10 cellular contexts compared by ENCODE assay signal in the genomic region with DNA sequence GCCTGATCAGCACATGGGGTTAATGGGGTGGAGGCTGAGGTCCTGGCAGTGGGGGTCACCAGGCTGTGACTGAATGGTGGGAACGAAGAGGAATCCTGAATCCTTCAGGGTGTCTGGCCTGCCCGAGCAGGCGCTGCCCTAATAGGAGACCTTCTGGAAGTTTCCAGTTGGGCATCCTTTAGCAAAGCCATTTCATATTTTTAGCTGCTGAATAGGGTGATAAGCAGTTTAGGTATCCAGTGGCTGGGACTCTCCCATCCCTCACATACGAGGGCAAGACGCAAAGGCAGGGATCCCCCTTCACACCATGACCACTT.
DNase-seq lines count a peak whose midpoint lies in the region; ATAC-seq and TF ChIP-seq lines count a peak whose summit lies in the region.
"Had no signal": no experiment of that assay in that cellular context is flagged by ENCODE, and none has a peak within 500 bp of the region (broad histone marks: within the 10 kb centered on the region; RNA-seq: fewer than 3 reads in every experiment).

No MANE protein-coding gene starts in this region.

- H3K4me3 Mint-ChIP-seq in activated CD8-positive, alpha-beta T cell treated with anti-CD3 and anti-CD28 coated beads, Interleukin-2, amount 10 ng/mL, durations not matched to agents 7 days and 5 days: peak overlapping the region; percentile 71

- no peak overlapping the region for H2BK5ac ChIP-seq in mesenchymal stem cell (ENCODE audit: low read depth, low read length, poor library complexity, severe bottlenecking)

- H3K27me3 ChIP-seq in A673 (replicated peaks; ENCODE audit: insufficient read depth, low read depth, low read length, poor library complexity) (no peaks in the 10 kb centered on the region), mesenchymal stem cell (ENCODE audit: control insufficient read depth in 1 of 2, insufficient read depth in 1 of 2, low read length in 2 of 2) (peaks cover 4 to 30% of the 10 kb centered on the region in 2 experiments), body of pancreas (no peaks in the 10 kb centered on the region)
- H3K27me3 ChIP-seq: testis had no signal

- H2AFZ ChIP-seq in mesenchymal stem cell (ENCODE audit: low read depth, low read length): no peak overlapping the region

- POLR2A ChIA-PET in A673 (lab: Charles Lee; ENCODE audit: low non-redundant PET): no interaction called here
- POLR2A ChIA-PET in activated CD8-positive, alpha-beta T cell treated with anti-CD3 and anti-CD28 coated beads, Interleukin-2, amount 10 ng/mL, durations not matched to agents 7 days and 5 days (lab: Charles Lee): interaction anchor here (1.7 kb wide), 1 partner anchor 10 kb away, joined by 5 read pairs; no protein-coding TSS in a partner anchor

- ATAC-seq in GM18861 (IDR thresholded peaks at IDR 0.05; ENCODE audit: unreplicated experiment): peak; percentile 1
- ATAC-seq in activated CD8-positive, alpha-beta T cell treated with anti-CD3 and anti-CD28 coated beads, Interleukin-2, amount 10 ng/mL, durations not matched to agents 7 days and 5 days: no peak
- ATAC-seq in HG03354 (IDR thresholded peaks at IDR 0.05; ENCODE audit: poor library complexity, severe bottlenecking, unreplicated experiment): no peak
- no peak for ATAC-seq in HG03159 (IDR thresholded peaks at IDR 0.05; ENCODE audit: unreplicated experiment)
- ATAC-seq in body of pancreas: no peak

- H3K9me3 Mint-ChIP-seq in activated CD8-positive, alpha-beta T cell treated with anti-CD3 and anti-CD28 coated beads, Interleukin-2, amount 10 ng/mL, durations not matched to agents 7 days and 5 days (ENCODE audit: insufficient read depth): no peaks in the 10 kb centered on the region
- H3K9me3 Mint-ChIP-seq: naive thymus-derived CD4-positive, alpha-beta T cell had no signal

- TF ChIP-seq POLR2A in body of pancreas (IDR thresholded peaks at IDR 0.05): no peak

- H3K14ac ChIP-seq in mesenchymal stem cell (ENCODE audit: low read length in 2 of 2): peak overlapping the region in 1 of 2 experiments; percentile 10

- peaks cover 52% of the 10 kb centered on the region for H3K4me1 Mint-ChIP-seq in activated CD8-positive, alpha-beta T cell treated with anti-CD3 and anti-CD28 coated beads, Interleukin-2, amount 10 ng/mL, durations not matched to agents 7 days and 5 days (ENCODE audit: low read depth)

- H3K18ac ChIP-seq in mesenchymal stem cell (ENCODE audit: low read depth in 1 of 2, low read length in 2 of 2): peak overlapping the region; percentile 19 to 31

- H3K36me3 Mint-ChIP-seq in activated CD8-positive, alpha-beta T cell treated with anti-CD3 and anti-CD28 coated beads, Interleukin-2, amount 10 ng/mL, durations not matched to agents 7 days and 5 days (ENCODE audit: low read depth): no peaks in the 10 kb centered on the region

- no peak overlapping the region for H3K4me2 ChIP-seq in mesenchymal stem cell (ENCODE audit: low read length, poor library complexity, severe bottlenecking)

- H3K9me3 ChIP-seq in A673 (ENCODE audit: low read depth, low read length, poor library complexity, severe bottlenecking) (no peaks in the 10 kb centered on the region), mesenchymal stem cell (ENCODE audit: control insufficient read depth, low read length) (no peaks in the 10 kb centered on the region), body of pancreas (no peaks in the 10 kb centered on the region)
- H3K9me3 ChIP-seq: testis had no signal

- no peak for TF ChIP-seq CTCF in A673 (conservative IDR thresholded peaks at IDR 0.05; ENCODE audit: low read depth, low read length)
- no peak for TF ChIP-seq CTCF in body of pancreas (IDR thresholded peaks at IDR 0.05)

- peak overlapping the region; percentile 77 for H4K91ac ChIP-seq in mesenchymal stem cell (ENCODE audit: low read length)

- no peak overlapping the region for H2BK15ac ChIP-seq in mesenchymal stem cell (ENCODE audit: low read depth, poor library complexity, severe bottlenecking)

- no peaks in the 10 kb centered on the region for H3K27me3 Mint-ChIP-seq in activated CD8-positive, alpha-beta T cell treated with anti-CD3 and anti-CD28 coated beads, Interleukin-2, amount 10 ng/mL, durations not matched to agents 7 days and 5 days (ENCODE audit: low read depth)

- intact Hi-C loops in A673 (cut with micrococcal nuclease; ENCODE audit: unreplicated experiment) (no loop called here), body of pancreas (cut with DNase I) (no loop called here)

- no peaks in the 10 kb centered on the region for H3K79me1 ChIP-seq in mesenchymal stem cell (replicated peaks; ENCODE audit: low read length, poor library complexity, severe bottlenecking)

- peak overlapping the region; percentile 18 for H3K9ac ChIP-seq in mesenchymal stem cell (ENCODE audit: low read length)

- H3K4me3 ChIP-seq in A673 (ENCODE audit: low read depth, low read length, poor library complexity, severe bottlenecking): no peak overlapping the region
- no peak overlapping the region for H3K4me3 ChIP-seq in mesenchymal stem cell (ENCODE audit: insufficient read depth in 1 of 2, low read depth in 1 of 2, low read length in 2 of 2)
- H3K4me3 ChIP-seq in body of pancreas: no peak overlapping the region
- H3K4me3 ChIP-seq: testis had no signal

- DNase-seq in A673 (ENCODE audit: low spot score) (no peak), mesenchymal stem cell (no peak), GF-D8 (lab: John Stamatoyannopoulos, UW) (no peak), body of pancreas (no peak)
- DNase-seq in activated CD8-positive, alpha-beta T cell treated with anti-CD3 and anti-CD28 coated beads, Interleukin-2, amount 10 ng/mL, durations not matched to agents 7 days and 5 days: no peak

- no peak overlapping the region for H2BK120ac ChIP-seq in mesenchymal stem cell (ENCODE audit: low read depth, low read length)

- H3K27ac ChIP-seq in A673 (ENCODE audit: low read depth, low read length, poor library complexity, severe bottlenecking) (peak overlapping the region; percentile 33), mesenchymal stem cell (ENCODE audit: low read length, poor library complexity, severe bottlenecking) (no peak overlapping the region), body of pancreas (peak overlapping the region in 1 of 4 donors; percentile 15)
- H3K27ac ChIP-seq: testis had no signal

- H3K27ac Mint-ChIP-seq in activated CD8-positive, alpha-beta T cell treated with anti-CD3 and anti-CD28 coated beads, Interleukin-2, amount 10 ng/mL, durations not matched to agents 7 days and 5 days: peak overlapping the region; percentile 90

- H3K23ac ChIP-seq in mesenchymal stem cell (ENCODE audit: low read length in 2 of 2): no peak overlapping the region

- peak overlapping the region; percentile 4 to 45 for H2BK12ac ChIP-seq in mesenchymal stem cell (ENCODE audit: low read length in 2 of 2)

- H2AK5ac ChIP-seq in mesenchymal stem cell (ENCODE audit: low read length, severe bottlenecking): peak overlapping the region; percentile 23

- H3K4ac ChIP-seq in mesenchymal stem cell (ENCODE audit: low read depth in 1 of 2, low read length in 2 of 2): no peak overlapping the region

- peak overlapping the region; percentile 88 for H4K8ac ChIP-seq in mesenchymal stem cell (ENCODE audit: low read length)

- WGBS in mesenchymal stem cell: 85% methylated on average over 5 of the region's 5 CpGs
- WGBS in body of pancreas, 2 donors: 92 to 93% methylated on average over 5 of the region's 5 CpGs

- BruUV-seq in A673 (replicated peaks; lab: Mats Ljungman, UMichigan): no TSS peak

- H3K4me1 ChIP-seq in A673 (ENCODE audit: insufficient read depth, low read length, poor library complexity, severe bottlenecking) (peaks cover 31% of the 10 kb centered on the region), mesenchymal stem cell (ENCODE audit: control insufficient read depth, insufficient read depth, low read depth, low read length) (peaks cover 29% of the 10 kb centered on the region), body of pancreas (peaks cover 12% of the 10 kb centered on the region)

- no peaks in the 10 kb centered on the region for H3K36me3 ChIP-seq in A673 (ENCODE audit: insufficient read depth, low read length, poor library complexity, severe bottlenecking)
- H3K36me3 ChIP-seq in mesenchymal stem cell (ENCODE audit: control insufficient read depth in 1 of 2, insufficient read depth in 2 of 2, low read depth in 1 of 2, low read length in 2 of 2): no peaks in the 10 kb centered on the region
- no peaks in the 10 kb centered on the region for H3K36me3 ChIP-seq in body of pancreas (replicated peaks in 1 of 2; ENCODE audit: insufficient read depth in 1 of 2, low read depth in 2 of 2)

- CTCF ChIA-PET in A673 (lab: Charles Lee): no interaction called here
- CTCF ChIA-PET in activated CD8-positive, alpha-beta T cell treated with anti-CD3 and anti-CD28 coated beads, Interleukin-2, amount 10 ng/mL, durations not matched to agents 7 days and 5 days (lab: Charles Lee): interaction anchor here (0.6 to 4.2 kb wide), 13 partner anchors 10 to 178 kb away, joined by 3 to 47 read pairs (median 4); no protein-coding TSS in a partner anchor
